5 cellular contexts compared by ENCODE assay signal in the genomic region with DNA sequence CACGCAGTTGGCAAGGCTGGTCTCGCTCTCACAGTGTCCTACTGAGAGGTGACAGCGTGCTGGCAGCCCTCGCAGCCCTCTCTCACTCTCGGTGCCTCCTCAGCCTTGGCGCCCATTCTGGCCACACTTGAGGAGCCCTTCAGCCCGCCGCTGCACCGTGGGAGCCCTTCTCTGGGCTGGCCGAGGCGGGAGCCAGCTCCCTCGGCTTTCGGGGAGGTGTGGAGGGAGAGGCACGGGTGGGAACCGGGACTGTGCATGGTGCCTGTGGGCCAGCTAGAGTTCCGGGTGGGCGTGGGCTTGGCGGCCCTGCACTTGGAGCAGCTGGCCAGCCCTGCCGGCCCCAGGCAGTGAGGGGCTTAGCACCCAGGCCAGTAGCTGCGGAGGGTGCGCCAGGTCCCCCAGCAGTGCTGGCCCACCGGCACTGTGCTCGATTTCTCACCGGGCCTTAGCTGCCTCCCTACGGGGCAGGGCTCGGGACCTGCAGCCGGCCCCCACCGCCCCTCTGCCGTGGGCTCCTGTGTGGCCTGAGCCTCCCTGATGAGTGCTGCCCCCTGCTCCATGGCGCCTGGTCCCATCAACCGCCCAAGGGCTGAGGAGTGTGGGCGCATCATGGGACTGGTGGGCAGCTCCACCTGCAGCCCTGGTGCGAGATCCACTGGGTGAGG. TPM values are rescaled to one million over a fixed set of nuclear protein-coding genes. Genes with fewer than 3 reads are reported as not detected.
"Had no signal": no experiment of that assay in that cellular context is flagged by ENCODE, and none has a peak within 500 bp of the region (broad histone marks: within the 10 kb centered on the region; RNA-seq: fewer than 3 reads in every experiment).

No MANE protein-coding gene starts in this region.

- DNase-seq: H9, HCEC 1CT, IMR-90 had no signal

- H2AFZ ChIP-seq: GM23338 had no signal

- H3K4me3 Mint-ChIP-seq: GM23338, H9 had no signal

- ATAC-seq: GM23338 had no signal

- H3K4me3 ChIP-seq: GM23338 had no signal

- H3K27ac Mint-ChIP-seq: GM23338, H9 had no signal

- H3K4me2 ChIP-seq: GM23338 had no signal

RNA-seq across cellular contexts. Expression of gene RNF180, which starts 15.7 kb away (rescaled TPM):
- total RNA-seq: HT-29 had no signal
